In the genomic region with DNA sequence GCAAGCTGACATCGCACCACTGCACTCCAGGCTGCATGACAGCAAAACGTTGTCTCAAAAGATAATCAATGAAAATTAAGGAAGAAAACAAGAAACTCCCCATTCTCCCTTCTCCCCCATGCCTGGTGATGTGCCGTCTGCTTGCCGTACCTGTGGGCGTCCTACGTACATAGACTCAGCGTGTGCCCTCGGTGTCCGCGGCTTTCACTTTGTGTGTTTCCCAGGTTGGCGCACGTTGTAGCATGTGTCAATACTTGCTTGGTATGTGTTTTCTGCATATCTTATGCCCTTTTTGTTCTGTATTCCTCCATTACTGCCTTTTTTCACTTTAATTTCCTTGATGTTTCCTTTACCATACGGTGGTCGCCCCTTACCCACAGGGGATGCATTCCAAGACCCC, we compare ENCODE assay signal across 31 cellular contexts.
"Had no signal": no experiment of that assay in that cellular context is flagged by ENCODE, and none has a peak within 500 bp of the region (broad histone marks: within the 10 kb centered on the region; RNA-seq: fewer than 3 reads in every experiment).

No MANE protein-coding gene starts in this region.

- H3K27me3 ChIP-seq: brain microvascular endothelial cell, esophagus squamous epithelium, neural progenitor cell, spleen, upper lobe of left lung, vagina had no signal

- H3K4me1 ChIP-seq: neural progenitor cell, spleen, upper lobe of left lung, vagina had no signal

- H3K27ac Mint-ChIP-seq: activated CD4-positive, alpha-beta memory T cell treated with anti-CD3 and anti-CD28 coated beads, Interleukin-2, amount 10 ng/mL, durations not matched to agents 7 days and 5 days; activated naive CD8-positive, alpha-beta T cell treated with anti-CD3 and anti-CD28 coated beads, Interleukin-2, amount 10 ng/mL, durations not matched to agents 7 days and 5 days; activated T-cell treated with anti-CD3 and anti-CD28 coated beads, Interleukin-2, amount 50 U/mL, for 24 hours; memory B cell; naive thymus-derived CD4-positive, alpha-beta T cell; neural progenitor cell had no signal

- H3K4me3 ChIP-seq: neural progenitor cell, SK-N-MC, spleen, thoracic aorta, upper lobe of left lung, vagina had no signal

- ATAC-seq: naive thymus-derived CD4-positive, alpha-beta T cell; right cardiac atrium had no signal

- DNase-seq: activated CD4-positive, alpha-beta memory T cell treated with anti-CD3 and anti-CD28 coated beads, Interleukin-2, amount 10 ng/mL, durations not matched to agents 7 days and 5 days; activated CD4-positive, alpha-beta T cell treated with anti-CD3 and anti-CD28 coated beads, Interleukin-2, amount 10 ng/mL, durations not matched to agents 7 days and 5 days; activated CD4-positive, CD25-positive, alpha-beta regulatory T cell treated with anti-CD3 and anti-CD28 coated beads, Interleukin-2, amount 50 U/mL, for 72 hours; activated CD8-positive, alpha-beta memory T cell treated with anti-CD3 and anti-CD28 coated beads, Interleukin-2, amount 50 U/mL, for 48 hours; activated naive CD4-positive, alpha-beta T cell; activated naive CD8-positive, alpha-beta T cell treated with anti-CD3 and anti-CD28 coated beads, Interleukin-2, amount 10 ng/mL, durations not matched to agents 7 days and 5 days; activated T-cell treated with anti-CD3 and anti-CD28 coated beads, Interleukin-2, amount 50 U/mL, for 24 hours; amniotic stem cell; brain microvascular endothelial cell; caudate nucleus; cortex of kidney; endodermal cell; esophagus squamous epithelium; head of caudate nucleus; hippocampal formation; midbrain; naive thymus-derived CD4-positive, alpha-beta T cell; occipital lobe; spleen; stimulated activated CD4-positive, alpha-beta T cell treated with anti-CD3 and anti-CD28 coated beads, Interleukin-2, amount 100 ng/mL, for 48 hours; stimulated activated naive CD4-positive, alpha-beta T cell treated with Interleukin-2 at 50 U/mL for 16 hours; T-helper 9 cell; upper lobe of left lung had no signal

- H3K9me3 ChIP-seq: thoracic aorta, upper lobe of left lung, vagina had no signal

- H3K4me1 Mint-ChIP-seq: activated CD4-positive, alpha-beta memory T cell treated with anti-CD3 and anti-CD28 coated beads, Interleukin-2, amount 10 ng/mL, durations not matched to agents 7 days and 5 days; activated CD4-positive, alpha-beta T cell treated with anti-CD3 and anti-CD28 coated beads, Interleukin-2, amount 10 ng/mL, durations not matched to agents 7 days and 5 days; activated naive CD8-positive, alpha-beta T cell treated with anti-CD3 and anti-CD28 coated beads, Interleukin-2, amount 10 ng/mL, durations not matched to agents 7 days and 5 days; endodermal cell had no signal

- H3K27ac ChIP-seq: brain microvascular endothelial cell, esophagus squamous epithelium, neural progenitor cell, SK-N-MC, spleen, thoracic aorta, upper lobe of left lung, vagina had no signal

- H3K4me3 Mint-ChIP-seq: activated CD4-positive, alpha-beta memory T cell treated with anti-CD3 and anti-CD28 coated beads, Interleukin-2, amount 10 ng/mL, durations not matched to agents 7 days and 5 days; activated CD4-positive, alpha-beta T cell treated with anti-CD3 and anti-CD28 coated beads, Interleukin-2, amount 10 ng/mL, durations not matched to agents 7 days and 5 days; activated naive CD8-positive, alpha-beta T cell treated with anti-CD3 and anti-CD28 coated beads, Interleukin-2, amount 10 ng/mL, durations not matched to agents 7 days and 5 days; activated T-cell treated with anti-CD3 and anti-CD28 coated beads, Interleukin-2, amount 50 U/mL, for 24 hours; endodermal cell; memory B cell; naive thymus-derived CD4-positive, alpha-beta T cell; neural progenitor cell had no signal

- FAIRE-seq: astrocyte, frontal cortex had no signal

- H3K27me3 Mint-ChIP-seq: activated CD4-positive, alpha-beta memory T cell treated with anti-CD3 and anti-CD28 coated beads, Interleukin-2, amount 10 ng/mL, durations not matched to agents 7 days and 5 days; activated CD4-positive, alpha-beta T cell treated with anti-CD3 and anti-CD28 coated beads, Interleukin-2, amount 10 ng/mL, durations not matched to agents 7 days and 5 days; activated naive CD8-positive, alpha-beta T cell treated with anti-CD3 and anti-CD28 coated beads, Interleukin-2, amount 10 ng/mL, durations not matched to agents 7 days and 5 days; activated T-cell treated with anti-CD3 and anti-CD28 coated beads, Interleukin-2, amount 50 U/mL, for 24 hours; memory B cell; naive thymus-derived CD4-positive, alpha-beta T cell had no signal

- H3K36me3 ChIP-seq: brain microvascular endothelial cell, neural progenitor cell had no signal
